ENCODE assay signal across 1 cellular context in genomic region chr6:149140137-149140909, GRCh38.
A peak's percentile ranks its signal among the peaks of the same experiment; 100 is the strongest.
TF ChIP-seq lines count a peak whose summit lies in the region.

No MANE protein-coding gene starts in this region.

TF ChIP-seq in K562, 482 proteins besides CTCF, POLR2A, EP300 and RAD21 (continued from another document and continues in another):
- no peak for TF ChIP-seq ZNF280A (IDR thresholded peaks at IDR 0.05; ENCODE audit: low read depth, partially characterized antibody)
- TF ChIP-seq CBX1 (IDR thresholded peaks at IDR 0.05; ENCODE audit: low read depth) = no peak
- TF ChIP-seq ZNF511 (CRISPR knock-in tag; IDR thresholded peaks at IDR 0.05) = no peak
- TF ChIP-seq ZNF740 (CRISPR knock-in tag; IDR thresholded peaks at IDR 0.05) = no peak
- no peak; a peak in 1 of 4 replicates for TF ChIP-seq ZNF740 (tag; IDR thresholded peaks at IDR 0.05)
- no peak for TF ChIP-seq DEAF1 (CRISPR knock-in tag; IDR thresholded peaks at IDR 0.05)
- no peak for TF ChIP-seq POLR3A (IDR thresholded peaks at IDR 0.05; ENCODE audit: borderline replicate concordance, extremely low read depth, insufficient read depth, insufficient read length)
- no peak for TF ChIP-seq THRAP3 (IDR thresholded peaks at IDR 0.05; ENCODE audit: borderline replicate concordance)
- TF ChIP-seq EP400 (IDR thresholded peaks at IDR 0.05) = peak; percentile 42
- TF ChIP-seq ZBTB43 (CRISPR knock-in tag; IDR thresholded peaks at IDR 0.05) = no peak
- no peak for TF ChIP-seq POU5F1 (IDR thresholded peaks at IDR 0.05; ENCODE audit: borderline replicate concordance, low read depth, low read length, partially characterized antibody)
- TF ChIP-seq LCOR (CRISPR knock-in tag; IDR thresholded peaks at IDR 0.05) = no peak
- no peak for TF ChIP-seq HBP1 (CRISPR knock-in tag; IDR thresholded peaks at IDR 0.05)
- no peak for TF ChIP-seq RBM39 (optimal IDR thresholded peaks at IDR 0.05; ENCODE audit: low read depth, low read length)
- no peak for TF ChIP-seq C11orf30 (IDR thresholded peaks at IDR 0.05; ENCODE audit: low read depth)
- TF ChIP-seq CBX3 (IDR thresholded peaks at IDR 0.05; ENCODE audit: borderline replicate concordance in 1 of 2, low read length in 2 of 2) = no peak
- TF ChIP-seq CUX1 (CRISPR knock-in tag; IDR thresholded peaks at IDR 0.05) = no peak
- TF ChIP-seq GABPB1 (CRISPR knock-in tag; IDR thresholded peaks at IDR 0.05) = no peak
- no peak for TF ChIP-seq NFE2L1 (tag; IDR thresholded peaks at IDR 0.05; ENCODE audit: borderline replicate concordance, low read depth)
- TF ChIP-seq ZNF143 (CRISPR knock-in tag; IDR thresholded peaks at IDR 0.05) = no peak
- TF ChIP-seq NBN (IDR thresholded peaks at IDR 0.05; ENCODE audit: low read depth) = peak; percentile 88
- TF ChIP-seq HMGXB4 (CRISPR knock-in tag; IDR thresholded peaks at IDR 0.05) = no peak
- no peak for TF ChIP-seq ZNF589 (CRISPR knock-in tag; IDR thresholded peaks at IDR 0.05; ENCODE audit: low read depth)
- no peak for TF ChIP-seq ZNF584 (CRISPR knock-in tag; IDR thresholded peaks at IDR 0.05; ENCODE audit: low read depth)
- TF ChIP-seq KAT8 (IDR thresholded peaks at IDR 0.05; ENCODE audit: low read depth) = no peak
- TF ChIP-seq MYNN (IDR thresholded peaks at IDR 0.05) = 0 out of 2 replicates have a peak, but pooled peaks have one; percentile 31
- no peak for TF ChIP-seq MYNN (CRISPR knock-in tag; IDR thresholded peaks at IDR 0.05)
- TF ChIP-seq SAFB (IDR thresholded peaks at IDR 0.05; ENCODE audit: borderline replicate concordance, low read depth, low read length) = no peak
- TF ChIP-seq CBX5 (IDR thresholded peaks at IDR 0.05; ENCODE audit: borderline replicate concordance, low read depth) = 0 out of 2 replicates have a peak, but pooled peaks have one; percentile 55
- no peak for TF ChIP-seq PTRF (tag; IDR thresholded peaks at IDR 0.05)
- peak; percentile 26 to 41 for TF ChIP-seq NCOA2 (IDR thresholded peaks at IDR 0.05; ENCODE audit: partially characterized antibody in 2 of 2)
- TF ChIP-seq ZNF146 (CRISPR knock-in tag; IDR thresholded peaks at IDR 0.05; ENCODE audit: unreplicated experiment) = no peak
- 0 out of 6 replicates have a peak, but pooled peaks of 1 of the 3 experiments have one; percentile 24 for TF ChIP-seq ZBTB11 (CRISPR knock-in tag; IDR thresholded peaks at IDR 0.05)
- TF ChIP-seq MIER1 (IDR thresholded peaks at IDR 0.05; ENCODE audit: low read depth) = no peak
- no peak for TF ChIP-seq SRSF9 (IDR thresholded peaks at IDR 0.05; ENCODE audit: borderline replicate concordance, low read depth, low read length)
- no peak for TF ChIP-seq ZNF347 (CRISPR knock-in tag; IDR thresholded peaks at IDR 0.05; ENCODE audit: low read depth)
- no peak for TF ChIP-seq XRCC4 (IDR thresholded peaks at IDR 0.05; ENCODE audit: extremely low read depth, insufficient read depth, insufficient read length)
- TF ChIP-seq MAFG (tag; conservative IDR thresholded peaks at IDR 0.05) = no peak; the same call in 1 of the 2 replicates
- TF ChIP-seq HDAC6 (IDR thresholded peaks at IDR 0.05; ENCODE audit: low read depth, low read length) = no peak
- TF ChIP-seq RBM34 (IDR thresholded peaks at IDR 0.05; ENCODE audit: borderline replicate concordance, insufficient read depth, low read length) = no peak
- no peak for TF ChIP-seq PCBP1 (IDR thresholded peaks at IDR 0.05; ENCODE audit: low read depth, low read length, poor library complexity, severe bottlenecking)
- TF ChIP-seq E4F1 (CRISPR knock-in tag; IDR thresholded peaks at IDR 0.05; ENCODE audit: borderline replicate concordance) = no peak
